In the genomic region with DNA sequence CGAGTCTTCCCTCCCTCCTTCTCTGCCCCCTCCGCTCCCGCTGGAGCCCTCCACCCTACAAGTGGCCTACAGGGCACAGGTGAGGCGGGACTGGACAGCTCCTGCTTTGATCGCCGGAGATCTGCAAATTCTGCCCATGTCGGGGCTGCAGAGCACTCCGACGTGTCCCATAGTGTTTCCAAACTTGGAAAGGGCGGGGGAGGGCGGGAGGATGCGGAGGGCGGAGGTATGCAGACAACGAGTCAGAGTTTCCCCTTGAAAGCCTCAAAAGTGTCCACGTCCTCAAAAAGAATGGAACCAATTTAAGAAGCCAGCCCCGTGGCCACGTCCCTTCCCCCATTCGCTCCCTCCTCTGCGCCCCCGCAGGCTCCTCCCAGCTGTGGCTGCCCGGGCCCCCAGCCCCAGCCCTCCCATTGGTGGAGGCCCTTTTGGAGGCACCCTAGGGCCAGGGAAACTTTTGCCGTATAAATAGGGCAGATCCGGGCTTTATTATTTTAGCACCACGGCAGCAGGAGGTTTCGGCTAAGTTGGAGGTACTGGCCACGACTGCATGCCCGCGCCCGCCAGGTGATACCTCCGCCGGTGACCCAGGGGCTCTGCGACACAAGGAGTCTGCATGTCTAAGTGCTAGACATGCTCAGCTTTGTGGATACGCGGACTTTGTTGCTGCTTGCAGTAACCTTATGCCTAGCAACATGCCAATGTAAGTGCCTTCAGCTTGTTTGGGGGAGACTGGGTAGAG, we compare ENCODE assay signal across 8 cellular contexts. TPM values are rescaled to one million over a fixed set of nuclear protein-coding genes. Genes with fewer than 3 reads are reported as not detected.
DNase-seq lines count a peak whose midpoint lies in the region; ATAC-seq and TF ChIP-seq lines count a peak whose summit lies in the region.

A gene (plus strand): TSS at position 497 of the 742 bp plus-strand sequence. CDS start 137 bp downstream, at position 634.

- H3K27me3 ChIP-seq in GM06990 (replicated peaks; ENCODE audit: control insufficient read depth, insufficient read depth, low read length): no peaks in the 10 kb centered on the region
- no peaks in the 10 kb centered on the region for H3K27me3 ChIP-seq in PC-3 (ENCODE audit: low read length)
- H3K27me3 ChIP-seq in lung (ENCODE audit: control insufficient read depth, insufficient read depth): no peaks in the 10 kb centered on the region
- peaks cover 10% of the 10 kb centered on the region for H3K27me3 ChIP-seq in thymus (ENCODE audit: control insufficient read depth, insufficient read depth)

- peak; percentile 9 for DNase-seq in GM06990 (ENCODE audit: extremely low read depth, insufficient read length)
- peak; percentile 7 for DNase-seq in PC-3
- DNase-seq in ecto neural progenitor cell (ENCODE audit: low spot score): peak; percentile 75
- peak; percentile 61 for DNase-seq in lung (ENCODE audit: low spot score)
- DNase-seq in DMS114 treated with DMSO at 0.1 percent for 48 hours (lab: John Stamatoyannopoulos, UW; ENCODE audit: unreplicated experiment): no peak
- DNase-seq in NCI-H187 (lab: John Stamatoyannopoulos, UW): no peak

- no peaks in the 10 kb centered on the region for H3F3A ChIP-seq in PC-3 (ENCODE audit: low read length, unreplicated experiment)

- WGBS in lung, 2 donors: 2 to 8% methylated on average over 34 of the region's 34 CpGs
- 4% methylated on average over 34 of the region's 34 CpGs for WGBS in thymus

- H2AFZ ChIP-seq in PC-3 (ENCODE audit: low read length): peak within 1 kb of the TSS; percentile 46

- no peak within 1 kb of the TSS for H3K9ac ChIP-seq in PC-3 (ENCODE audit: low read length)

- H3K4me3 ChIP-seq in GM06990 (replicated peaks; ENCODE audit: low read depth, low read length): no peak within 1 kb of the TSS
- H3K4me3 ChIP-seq in PC-3 (ENCODE audit: low read length): no peak within 1 kb of the TSS
- H3K4me3 ChIP-seq in lung: peak within 1 kb of the TSS; percentile 51
- H3K4me3 ChIP-seq in thymus (ENCODE audit: low read length): peak within 1 kb of the TSS; percentile 3

- POLR2A ChIA-PET in PC-3 (lab: Charles Lee; ENCODE audit: unreplicated experiment): no interaction called here

- H3K9me2 ChIP-seq in PC-3 (replicated peaks; ENCODE audit: low read length): no peaks in the 10 kb centered on the region

- H3K9me3 ChIP-seq in PC-3 (ENCODE audit: low read length): no peaks in the 10 kb centered on the region
- no peaks in the 10 kb centered on the region for H3K9me3 ChIP-seq in lung (ENCODE audit: control insufficient read depth in 2 of 2, insufficient read depth in 1 of 2, low read length in 1 of 2)
- H3K9me3 ChIP-seq in thymus (ENCODE audit: control insufficient read depth): no peaks in the 10 kb centered on the region

- no peak for ATAC-seq in PC-3
- ATAC-seq in lung (ENCODE audit: insufficient read depth, low FRiP score): peak; percentile 70
- ATAC-seq in GM18517 (IDR thresholded peaks at IDR 0.05; ENCODE audit: unreplicated experiment): no peak

- H3K27ac ChIP-seq in PC-3 (ENCODE audit: low read length): no peak within 1 kb of the TSS
- H3K27ac ChIP-seq in lung (ENCODE audit: low read depth in 1 of 2, low read length in 1 of 2): peak within 1 kb of the TSS; percentile 71 to 92
- H3K27ac ChIP-seq in thymus (ENCODE audit: low read depth): peak within 1 kb of the TSS; percentile 42

- intact Hi-C loops in PC-3 (cut with micrococcal nuclease): loop anchor here (1.0 to 5.0 kb wide), 3 partner anchors 98 to 307 kb away; no protein-coding TSS in a partner anchor

- H3K4me1 ChIP-seq in PC-3 (ENCODE audit: insufficient read depth, low read length) (no peaks in the 10 kb centered on the region), lung (ENCODE audit: control insufficient read depth in 2 of 2, insufficient read depth in 2 of 2, low read length in 2 of 2) (peaks cover 0 to 2% of the 10 kb centered on the region in 2 donors), thymus (ENCODE audit: control insufficient read depth, insufficient read depth, low read length) (no peaks in the 10 kb centered on the region)

- H3K36me3 ChIP-seq in GM06990 (ENCODE audit: control insufficient read depth, insufficient read depth, low read length): no peaks in the 10 kb centered on the region
- H3K36me3 ChIP-seq in PC-3 (ENCODE audit: low read depth, low read length): no peaks in the 10 kb centered on the region
- H3K36me3 ChIP-seq in lung (ENCODE audit: control insufficient read depth in 2 of 2, insufficient read depth in 2 of 2, low read length in 2 of 2): no peaks in the 10 kb centered on the region
- H3K36me3 ChIP-seq in thymus (ENCODE audit: control insufficient read depth, insufficient read depth): no peaks in the 10 kb centered on the region

- no TSS peak for BruUV-seq in PC-3 (replicated peaks; lab: Mats Ljungman, UMichigan)

- H3K79me2 ChIP-seq in PC-3 (ENCODE audit: low read length): no peaks in the 10 kb centered on the region

- TF ChIP-seq CTCF in GM06990 (IDR thresholded peaks at IDR 0.05; ENCODE audit: insufficient read depth, low read length, poor library complexity, severe bottlenecking): no peak
- TF ChIP-seq CTCF in PC-3 (conservative IDR thresholded peaks at IDR 0.05; ENCODE audit: low read depth, low read length): no peak
- TF ChIP-seq CTCF in lung (IDR thresholded peaks at IDR 0.05; ENCODE audit: control extremely low read depth, extremely low read depth): no peak

- no peaks in the 10 kb centered on the region for H4K20me1 ChIP-seq in PC-3 (ENCODE audit: low read length)

- CTCF ChIA-PET in PC-3 (lab: Charles Lee): interaction anchor here (0.5 to 2.2 kb wide), 6 partner anchors 94 to 834 kb away, joined by 3 to 38 read pairs (median 4); no protein-coding TSS in a partner anchor

- H3K4me2 ChIP-seq in PC-3 (ENCODE audit: low read length): no peak within 1 kb of the TSS

RNA-seq across cellular contexts. Expression of the gene that starts here (rescaled TPM):
- total RNA-seq in PC-3 (2014; rRNA removed): not detected in 2 replicates
- total RNA-seq in lung: 1,000 to 10,000 TPM in 1 of 2 donors, 100 to 1,000 TPM in 1; 497 to 1,768 TPM
- polyA plus RNA-seq in lung: 100 to 1,000 TPM in 1 of 2 donors, 10 to 100 TPM in 1; 66.3 to 175 TPM
- 27.4 TPM for polyA plus RNA-seq in thymus

Comparison
In these comparisons a context has a peak if more than half of its experiments do, and no peak if none do; other contexts are left out.
1. RNA of the gene that starts here (total RNA-seq): 497 to 1,768 TPM in lung; not detected in PC-3; every median in the first group is over 100 times any median in the second.
2. Peak in DNase-seq in PC-3; RNA of the gene not detected or under 1 TPM.
3. DNase-seq: peak in GM06990 (single experiment), ecto neural progenitor cell (single experiment) and lung (single experiment); none in DMS114 treated with DMSO at 0.1 percent for 48 hours (single experiment) and NCI-H187 (0 of 2).
4. H3K4me3 ChIP-seq: peak in lung (single experiment) and thymus (single experiment); none in GM06990 (single experiment) and PC-3 (single experiment).